Comparison of ENCODE assay signal across 8 cellular contexts in the genomic region with DNA sequence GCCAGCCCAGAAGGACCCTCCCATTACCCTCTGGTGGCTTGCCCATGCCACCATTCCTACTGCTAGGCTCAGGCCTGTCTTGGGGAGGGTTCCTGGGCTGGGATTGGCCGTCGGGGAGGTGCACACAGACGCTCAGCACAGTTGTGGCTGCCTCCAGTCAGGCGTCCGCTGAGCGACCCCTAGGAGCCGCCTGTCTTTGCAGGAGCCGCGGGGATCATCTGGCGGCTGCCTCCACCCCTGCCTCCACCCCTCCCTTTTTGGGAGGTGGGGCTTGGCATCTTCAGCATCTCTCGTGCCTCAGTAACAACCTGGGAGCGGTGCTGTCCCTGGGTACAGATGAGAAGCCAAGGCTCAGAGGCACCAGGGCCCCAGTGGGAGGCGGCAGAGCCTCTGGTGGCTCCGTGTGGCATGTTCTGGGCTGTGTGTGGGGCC. TPM values are rescaled to one million over a fixed set of nuclear protein-coding genes. Genes with fewer than 3 reads are reported as not detected.
DNase-seq lines count a peak whose midpoint lies in the region; ATAC-seq and TF ChIP-seq lines count a peak whose summit lies in the region.

No MANE protein-coding gene starts in this region.

- DNase-seq in Daoy (ENCODE audit: low read depth) (peak; percentile 68), PC-9 (peak in 1 of 2 experiments; percentile 78), fibroblast of mammary gland (ENCODE audit: low read depth) (peak; percentile 49), sciatic nerve (ENCODE audit: low spot score) (peak; percentile 82)
- DNase-seq in central memory CD4-positive, alpha-beta T cell, result no peak

- no peaks in the 10 kb centered on the region for H3K36me3 ChIP-seq in PC-9 (ENCODE audit: low read depth)

- no peak overlapping the region for H3K4me2 ChIP-seq in PC-9

- H3K4me3 ChIP-seq in PC-9 (no peak overlapping the region), fibroblast of mammary gland (ENCODE audit: control insufficient read depth, low read depth, low read length) (no peak overlapping the region)

- POLR2A ChIA-PET in PC-9 (lab: Charles Lee; ENCODE audit: unreplicated experiment), result interaction anchor here (0.6 to 1.0 kb wide), 2 partner anchors 37 to 78 kb away, joined by 3 to 4 read pairs; no protein-coding TSS in a partner anchor

- no peaks in the 10 kb centered on the region for H3K9me3 ChIP-seq in PC-9 (ENCODE audit: insufficient read depth, low read depth)

- CTCF ChIA-PET in PC-9 (lab: Charles Lee), result interaction anchor here (1.2 kb wide), 1 partner anchor 46 kb away, joined by 5 read pairs; no protein-coding TSS in a partner anchor

- ATAC-seq in sciatic nerve (peak; percentile 84), HG03039 (IDR thresholded peaks at IDR 0.05; ENCODE audit: unreplicated experiment) (no peak), HG03175 (IDR thresholded peaks at IDR 0.05; ENCODE audit: unreplicated experiment) (no peak), GM18909 (IDR thresholded peaks at IDR 0.05; ENCODE audit: poor library complexity, unreplicated experiment) (no peak)

- H3K79me2 ChIP-seq in PC-9 (ENCODE audit: low read depth), result peaks cover 94% of the 10 kb centered on the region

- H4K20me1 ChIP-seq in PC-9 (ENCODE audit: insufficient read depth), result peaks cover 35% of the 10 kb centered on the region

- no peaks in the 10 kb centered on the region for H3K9me2 ChIP-seq in PC-9 (ENCODE audit: insufficient read depth)

- BruUV-seq in PC-9 (replicated peaks; lab: Mats Ljungman, UMichigan), result no TSS peak

- TF ChIP-seq CTCF in PC-9 (conservative IDR thresholded peaks at IDR 0.05) (no peak), fibroblast of mammary gland (conservative IDR thresholded peaks at IDR 0.05; ENCODE audit: control insufficient read depth, insufficient read depth, low read depth, low read length) (no peak)

- no peaks in the 10 kb centered on the region for H3K27me3 ChIP-seq in PC-9 (ENCODE audit: insufficient read depth, low read depth)

- H3K4me1 ChIP-seq in PC-9 (replicated peaks; ENCODE audit: insufficient read depth), result peaks cover 18% of the 10 kb centered on the region

- H3F3A ChIP-seq in PC-9 (ENCODE audit: insufficient read depth, low read depth), result peaks cover 14% of the 10 kb centered on the region; the same call in 1 of the 2 replicates

- intact Hi-C loops in PC-9 (cut with micrococcal nuclease; ENCODE audit: unreplicated experiment) (no loop called here), sciatic nerve (cut with DNase I) (no loop called here)

- no peak overlapping the region for H2AFZ ChIP-seq in PC-9

- 0 out of 2 replicates have a peak overlapping the region, but pooled peaks have one; percentile 23 for H3K27ac ChIP-seq in PC-9

RNA-seq across cellular contexts. Expression of a gene that starts 39.6 kb away (rescaled TPM):
- total RNA-seq in Daoy (2014; rRNA removed; shearing (Covaris generic)), result 14.1 and 14.9 TPM in 2 replicates
- total RNA-seq in PC-9 (2021) (116 and 146 TPM in 2 replicates), sciatic nerve (78.1 TPM)
